Comparison of ENCODE assay signal across 1 cellular context in genomic region chr22:36165161-36165560, GRCh38.
A peak's percentile ranks its signal among the peaks of the same experiment; 100 is the strongest.
TF ChIP-seq lines count a peak whose summit lies in the region.

No MANE protein-coding gene starts in this region.

TF ChIP-seq in liver, 16 proteins besides CTCF, POLR2A, EP300 and RAD21 (continued from another document):
- TF ChIP-seq, protein P1, sequence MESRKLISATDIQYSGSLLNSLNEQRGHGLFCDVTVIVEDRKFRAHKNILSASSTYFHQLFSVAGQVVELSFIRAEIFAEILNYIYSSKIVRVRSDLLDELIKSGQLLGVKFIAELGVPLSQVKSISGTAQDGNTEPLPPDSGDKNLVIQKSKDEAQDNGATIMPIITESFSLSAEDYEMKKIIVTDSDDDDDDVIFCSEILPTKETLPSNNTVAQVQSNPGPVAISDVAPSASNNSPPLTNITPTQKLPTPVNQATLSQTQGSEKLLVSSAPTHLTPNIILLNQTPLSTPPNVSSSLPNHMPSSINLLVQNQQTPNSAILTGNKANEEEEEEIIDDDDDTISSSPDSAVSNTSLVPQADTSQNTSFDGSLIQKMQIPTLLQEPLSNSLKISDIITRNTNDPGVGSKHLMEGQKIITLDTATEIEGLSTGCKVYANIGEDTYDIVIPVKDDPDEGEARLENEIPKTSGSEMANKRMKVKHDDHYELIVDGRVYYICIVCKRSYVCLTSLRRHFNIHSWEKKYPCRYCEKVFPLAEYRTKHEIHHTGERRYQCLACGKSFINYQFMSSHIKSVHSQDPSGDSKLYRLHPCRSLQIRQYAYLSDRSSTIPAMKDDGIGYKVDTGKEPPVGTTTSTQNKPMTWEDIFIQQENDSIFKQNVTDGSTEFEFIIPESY (IDR thresholded peaks at IDR 0.05), result peak; percentile 90
- TF ChIP-seq FOXA2 (IDR thresholded peaks at IDR 0.05), result peak; percentile 85
- peak; percentile 75 for TF ChIP-seq YY1 (IDR thresholded peaks at IDR 0.05)
- TF ChIP-seq EGR1 (IDR thresholded peaks at IDR 0.05; ENCODE audit: low read depth in 2 of 2), result peak in 1 of 2 donors; percentile 28
- peak; percentile 61 to 67 for TF ChIP-seq HNF4A (conservative IDR thresholded peaks at IDR 0.05)
- TF ChIP-seq, protein P2, sequence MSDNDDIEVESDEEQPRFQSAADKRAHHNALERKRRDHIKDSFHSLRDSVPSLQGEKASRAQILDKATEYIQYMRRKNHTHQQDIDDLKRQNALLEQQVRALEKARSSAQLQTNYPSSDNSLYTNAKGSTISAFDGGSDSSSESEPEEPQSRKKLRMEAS (IDR thresholded peaks at IDR 0.05), result peak; percentile 56
- TF ChIP-seq FOXA1 (IDR thresholded peaks at IDR 0.05), result peak; percentile 55
- TF ChIP-seq ATF3 (IDR thresholded peaks at IDR 0.05), result peak; percentile 63
- peak; percentile 90 for TF ChIP-seq SP1 (IDR thresholded peaks at IDR 0.05)
- peak; percentile 93 to 96 for TF ChIP-seq RXRA (IDR thresholded peaks at IDR 0.05)
- TF ChIP-seq HNF4G (IDR thresholded peaks at IDR 0.05), result no peak
- peak; percentile 30 for TF ChIP-seq TAF1 (conservative IDR thresholded peaks at IDR 0.05)
- TF ChIP-seq JUND (IDR thresholded peaks at IDR 0.05), result peak; percentile 55 to 70
- TF ChIP-seq GABPA (IDR thresholded peaks at IDR 0.05 in 1 of 2, conservative IDR thresholded peaks at IDR 0.05 in 1 of 2), result peak in 1 of 2 donors; percentile 17
